8 cellular contexts compared by ENCODE assay signal in the genomic region with DNA sequence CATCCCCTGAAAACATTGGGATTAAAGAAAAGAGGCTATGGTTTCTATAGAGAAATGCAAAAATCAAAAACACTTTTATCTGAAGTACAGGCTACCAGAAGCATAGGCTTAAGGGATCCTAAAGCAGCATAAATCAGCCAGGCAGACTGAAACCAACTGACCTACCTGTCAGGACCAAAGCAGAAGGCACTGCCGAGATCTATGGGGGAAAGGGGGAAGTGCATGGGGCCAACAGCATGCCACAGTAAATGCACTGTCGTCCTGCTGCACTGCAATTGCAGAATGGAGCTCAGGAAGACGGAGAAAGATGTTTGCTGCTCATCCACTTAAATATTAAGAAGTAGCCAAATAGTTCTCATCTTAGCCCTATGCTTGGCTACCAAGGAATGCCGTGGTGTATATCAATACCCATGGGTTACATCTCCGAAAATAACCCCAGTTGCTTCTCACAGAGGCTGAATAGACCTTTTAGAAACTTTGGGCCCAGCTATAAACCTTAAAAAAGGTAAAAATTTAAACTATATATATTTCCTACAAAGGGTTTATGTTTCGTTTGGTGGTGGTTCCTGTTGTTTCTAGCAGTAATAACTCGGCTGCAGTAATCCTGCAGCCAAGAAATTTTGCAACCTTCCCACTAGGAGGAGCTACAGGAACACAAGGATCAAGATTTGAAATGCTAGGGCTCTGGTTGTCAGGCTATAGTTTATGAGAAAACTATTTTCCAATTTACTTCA.
A peak's percentile ranks its signal among the peaks of the same experiment; 100 is the strongest.
DNase-seq lines count a peak whose midpoint lies in the region; ATAC-seq and TF ChIP-seq lines count a peak whose summit lies in the region.

No MANE protein-coding gene starts in this region.

- CTCF ChIA-PET in CD4-positive, alpha-beta memory T cell (lab: Charles Lee; ENCODE audit: partially characterized antibody): interaction anchor here (1.1 kb wide), 1 partner anchor 1312 kb away, joined by 3 read pairs; no protein-coding TSS in a partner anchor

- H3K36me3 Mint-ChIP-seq in CD4-positive, alpha-beta memory T cell: no peaks in the 10 kb centered on the region

- H3K27ac Mint-ChIP-seq in CD4-positive, alpha-beta memory T cell: no peak overlapping the region

- H3K36me3 ChIP-seq in CD4-positive, alpha-beta memory T cell (ENCODE audit: insufficient read depth, low read length): no peaks in the 10 kb centered on the region
- no peaks in the 10 kb centered on the region for H3K36me3 ChIP-seq in brain microvascular endothelial cell (replicated peaks)

- H3K27me3 ChIP-seq in CD4-positive, alpha-beta memory T cell (ENCODE audit: insufficient read depth, low read length): no peaks in the 10 kb centered on the region
- no peaks in the 10 kb centered on the region for H3K27me3 ChIP-seq in brain microvascular endothelial cell (replicated peaks)

- peak; percentile 71 for TF ChIP-seq CTCF in brain microvascular endothelial cell (IDR thresholded peaks at IDR 0.05; ENCODE audit: low read depth, low read length, missing control alignments)

- H3K27me3 Mint-ChIP-seq in CD4-positive, alpha-beta memory T cell: no peaks in the 10 kb centered on the region

- H3K4me3 Mint-ChIP-seq in CD4-positive, alpha-beta memory T cell: no peak overlapping the region

- intact Hi-C loops in CD4-positive, alpha-beta memory T cell (cut with micrococcal nuclease): no loop called here
- intact Hi-C loops in left colon (cut with DNase I, micrococcal nuclease): no loop called here

- H3K4me1 Mint-ChIP-seq in CD4-positive, alpha-beta memory T cell: no peaks in the 10 kb centered on the region

- DNase-seq in CD4-positive, alpha-beta memory T cell: peak in 4 of 5 donors; percentile 1 to 25 (median 3)
- peak; percentile 12 for DNase-seq in NCI-H2029 (lab: John Stamatoyannopoulos, UW)
- peak; percentile 22 for DNase-seq in brain microvascular endothelial cell
- no peak for DNase-seq in left colon
- DNase-seq in mesenteric fat pad (ENCODE audit: low spot score): no peak
- DNase-seq in NCI-H1092 (lab: John Stamatoyannopoulos, UW): no peak
- no peak for DNase-seq in activated CD4-positive, alpha-beta T cell treated with anti-CD3 and anti-CD28 coated beads, Interleukin-2, amount 50 U/mL, for 4 hours

- POLR2A ChIA-PET in CD4-positive, alpha-beta memory T cell (lab: Charles Lee; ENCODE audit: partially characterized antibody): no interaction called here

- in situ Hi-C loops in brain microvascular endothelial cell (cut with HindIII; ENCODE audit: low pct_ligation_motif_present, low sequenced_read_pairs): no loop called here

- H3K4me3 ChIP-seq in CD4-positive, alpha-beta memory T cell (ENCODE audit: low read length in 2 of 2): no peak overlapping the region
- no peak overlapping the region for H3K4me3 ChIP-seq in brain microvascular endothelial cell (ENCODE audit: low read depth, low read length)

- ATAC-seq in GM21528 (IDR thresholded peaks at IDR 0.05; ENCODE audit: low FRiP score, unreplicated experiment) (peak; percentile 81), left colon (peak; percentile 83)

- H3K9me3 ChIP-seq in CD4-positive, alpha-beta memory T cell (ENCODE audit: control insufficient read depth in 1 of 2, low read length in 2 of 2): no peaks in the 10 kb centered on the region

- H3K27ac ChIP-seq in CD4-positive, alpha-beta memory T cell (ENCODE audit: low read depth, low read length): no peak overlapping the region
- no peak overlapping the region for H3K27ac ChIP-seq in brain microvascular endothelial cell

- no peaks in the 10 kb centered on the region for H3K9me3 Mint-ChIP-seq in CD4-positive, alpha-beta memory T cell

- H3K4me1 ChIP-seq in CD4-positive, alpha-beta memory T cell (ENCODE audit: insufficient read depth, low read length): no peaks in the 10 kb centered on the region

Comparison
In these comparisons a context has a peak if more than half of its experiments do, and no peak if none do; other contexts are left out.
1. DNase-seq: peak in CD4-positive, alpha-beta memory T cell (4 of 5), NCI-H2029 (single experiment) and brain microvascular endothelial cell (single experiment); none in left colon (0 of 2), mesenteric fat pad (single experiment), NCI-H1092 (single experiment) and activated CD4-positive, alpha-beta T cell treated with anti-CD3 and anti-CD28 coated beads, Interleukin-2, amount 50 U/mL, for 4 hours (0 of 2).